ENCODE assay signal across 9 cellular contexts in genomic region chr17:47687748-47688147, GRCh38. TPM values are rescaled to one million over a fixed set of nuclear protein-coding genes. Genes with fewer than 3 reads are reported as not detected.
DNase-seq lines count a peak whose midpoint lies in the region; ATAC-seq and TF ChIP-seq lines count a peak whose summit lies in the region.
"Had no signal": no experiment of that assay in that cellular context is flagged by ENCODE, and none has a peak within 500 bp of the region (broad histone marks: within the 10 kb centered on the region; RNA-seq: fewer than 3 reads in every experiment).

No MANE protein-coding gene starts in this region.

- no peak overlapping the region for H2AK5ac ChIP-seq in mesendoderm (ENCODE audit: low read length)

- no peaks in the 10 kb centered on the region for H3K27me3 ChIP-seq in AG04450 (ENCODE audit: control insufficient read depth, insufficient read depth, low read length)
- no peaks in the 10 kb centered on the region for H3K27me3 ChIP-seq in mesendoderm (ENCODE audit: insufficient read depth, low read length, poor library complexity)

- no peak overlapping the region for H2BK15ac ChIP-seq in mesendoderm (replicated peaks; ENCODE audit: low read depth)

- CTCF ChIA-PET in AG04450 (lab: Charles Lee) (interaction anchor here (0.8 to 1.4 kb wide), 2 partner anchors 10 to 12 kb away, joined by 3 read pairs; no protein-coding TSS in a partner anchor), HEK293 (lab: Yijun Ruan, JAX) (interaction anchor here (0.5 to 3.2 kb wide), 9 partner anchors 11 to 922 kb away, joined by 3 to 41 read pairs (median 4); no protein-coding TSS in a partner anchor)

- POLR2A ChIA-PET in AG04450 (lab: Yijun Ruan, JAX), result interaction anchor here (0.7 kb wide), 1 partner anchor 10 kb away, joined by 3 read pairs; no protein-coding TSS in a partner anchor
- POLR2A ChIA-PET in HEK293 (lab: Yijun Ruan, JAX), result interaction anchor here (0.5 to 1.8 kb wide), 8 partner anchors 9 to 144 kb away, joined by 3 to 8 read pairs (median 4); partner anchors contain the start of genes KPNB1, LRRC46 and MRPL10

- no peak for TF ChIP-seq CTCF in AG04450 (IDR thresholded peaks at IDR 0.05; ENCODE audit: low read depth, low read length)
- TF ChIP-seq CTCF in HEK293 (tag by site-specific recombination; IDR thresholded peaks at IDR 0.05), result no peak

- H3K56ac ChIP-seq in mesendoderm (ENCODE audit: low read length), result no peak overlapping the region

- H3K27ac ChIP-seq in AG04450 (ENCODE audit: low read depth, low read length) (peak overlapping the region; percentile 42), HEK293 (ENCODE audit: extremely low read depth, low read depth, low read length) (no peak overlapping the region), mesendoderm (ENCODE audit: low read depth, low read length) (peak overlapping the region; percentile 3)

- no peak for DNase-seq in AG04450 (ENCODE audit: low read depth, low spot score)
- DNase-seq in astrocyte of the hippocampus (ENCODE audit: low read depth, low spot score), result peak; percentile 36
- DNase-seq in mesendoderm, result peak; percentile 83
- DNase-seq in occipital lobe (lab: John Stamatoyannopoulos, UW), result no peak
- DNase-seq in activated naive CD4-positive, alpha-beta T cell treated with anti-CD3 and anti-CD28 coated beads, Interleukin-2, amount 50 U/mL, for 72 hours (ENCODE audit: low spot score in 2 of 2), result no peak
- no peak for DNase-seq in activated CD4-positive, alpha-beta T cell treated with anti-CD3 and anti-CD28 coated beads for 4 hours
- DNase-seq: stimulated activated CD4-positive, alpha-beta T cell treated with anti-CD3 and anti-CD28 coated beads, Interleukin-1b, Interleukin-23, amount 100 ng/mL, for 48 hours had no signal

- H2BK120ac ChIP-seq in mesendoderm (ENCODE audit: low read depth, low read length), result no peak overlapping the region

- no peak overlapping the region for H3K4me2 ChIP-seq in mesendoderm (ENCODE audit: low read length)

- H3K4me3 ChIP-seq in AG04450 (ENCODE audit: low read depth, low read length) (no peak overlapping the region), HEK293 (ENCODE audit: low read depth, low read length) (no peak overlapping the region), mesendoderm (ENCODE audit: low read length) (no peak overlapping the region)

- no peak for ATAC-seq in activated naive CD4-positive, alpha-beta T cell treated with anti-CD3 and anti-CD28 coated beads, Interleukin-2, amount 50 U/mL, for 72 hours
- ATAC-seq in GM21447 (IDR thresholded peaks at IDR 0.05; ENCODE audit: unreplicated experiment), result no peak

- H2BK5ac ChIP-seq in mesendoderm (ENCODE audit: low read length), result no peak overlapping the region

- peaks cover 5 to 42% of the 10 kb centered on the region in 2 experiments for H3K36me3 ChIP-seq in HEK293 (ENCODE audit: control insufficient read depth in 2 of 2, insufficient read depth in 1 of 2, low read length in 2 of 2)
- peaks cover 4% of the 10 kb centered on the region for H3K36me3 ChIP-seq in mesendoderm (ENCODE audit: control insufficient read depth, insufficient read depth, low read length)

- no peaks in the 10 kb centered on the region for H3K79me2 ChIP-seq in mesendoderm (ENCODE audit: control insufficient read depth, insufficient read depth, low read length)

- WGBS in mesendoderm (ENCODE audit: extremely low coverage, insufficient coverage, low lambda C conversion rate), result no CpG with 5 or more reads among the region's 1 CpG

- H3K79me1 ChIP-seq in mesendoderm (ENCODE audit: low read length), result peaks cover 2% of the 10 kb centered on the region

- H3K4me1 ChIP-seq in HEK293 (ENCODE audit: control insufficient read depth, insufficient read depth, low read length) (peaks cover 3% of the 10 kb centered on the region; the same call in 1 of the 2 replicates), mesendoderm (ENCODE audit: control insufficient read depth, low read depth, low read length) (peaks cover 3% of the 10 kb centered on the region)

- no peak overlapping the region for H3K18ac ChIP-seq in mesendoderm (ENCODE audit: low read length)

- no peak overlapping the region for H3K9ac ChIP-seq in mesendoderm (ENCODE audit: low read length)

- no peak overlapping the region for H3K23ac ChIP-seq in mesendoderm (ENCODE audit: low read length)

- H3K9me3 ChIP-seq in AG04450 (ENCODE audit: control insufficient read depth, insufficient read depth, low read length), result no peaks in the 10 kb centered on the region
- H3K9me3 ChIP-seq in HEK293 (ENCODE audit: control insufficient read depth, insufficient read depth, low read depth, low read length), result no peaks in the 10 kb centered on the region

- H3K9me3 Mint-ChIP-seq in activated naive CD4-positive, alpha-beta T cell treated with anti-CD3 and anti-CD28 coated beads, Interleukin-2, amount 50 U/mL, for 72 hours, result no peaks in the 10 kb centered on the region

- no peak overlapping the region for H4K8ac ChIP-seq in mesendoderm (ENCODE audit: low read depth, low read length)

- H3K36me3 Mint-ChIP-seq in activated naive CD4-positive, alpha-beta T cell treated with anti-CD3 and anti-CD28 coated beads, Interleukin-2, amount 50 U/mL, for 72 hours, result peaks cover 6 to 24% of the 10 kb centered on the region in 2 donors

- no peak overlapping the region for H4K5ac ChIP-seq in mesendoderm (ENCODE audit: low read length)

- H3K27ac Mint-ChIP-seq in activated naive CD4-positive, alpha-beta T cell treated with anti-CD3 and anti-CD28 coated beads, Interleukin-2, amount 50 U/mL, for 72 hours, result peak overlapping the region in 1 of 2 donors; percentile 50

- no peak overlapping the region for H3K4ac ChIP-seq in mesendoderm (ENCODE audit: low read depth, low read length)

TF ChIP-seq in HEK293, 187 proteins besides CTCF, POLR2A, EP300 and RAD21:
- TF ChIP-seq GLIS1 (tag by site-specific recombination; IDR thresholded peaks at IDR 0.05) (0 out of 2 replicates have a peak, but pooled peaks have one; percentile 18), YY1 (tag by site-specific recombination; IDR thresholded peaks at IDR 0.05) (no peak), ZBTB1 (tag by site-specific recombination; IDR thresholded peaks at IDR 0.05) (no peak), ZBTB17 (tag by site-specific recombination; IDR thresholded peaks at IDR 0.05) (peak; percentile 41), ZNF10 (tag by site-specific recombination; IDR thresholded peaks at IDR 0.05) (no peak), ZNF394 (tag by site-specific recombination; IDR thresholded peaks at IDR 0.05; ENCODE audit: borderline replicate concordance) (peak; percentile 64; the same call in 1 of the 2 replicates), ZNF16 (tag by site-specific recombination; IDR thresholded peaks at IDR 0.05; ENCODE audit: low read depth) (no peak)
- TF ChIP-seq, protein P1, sequence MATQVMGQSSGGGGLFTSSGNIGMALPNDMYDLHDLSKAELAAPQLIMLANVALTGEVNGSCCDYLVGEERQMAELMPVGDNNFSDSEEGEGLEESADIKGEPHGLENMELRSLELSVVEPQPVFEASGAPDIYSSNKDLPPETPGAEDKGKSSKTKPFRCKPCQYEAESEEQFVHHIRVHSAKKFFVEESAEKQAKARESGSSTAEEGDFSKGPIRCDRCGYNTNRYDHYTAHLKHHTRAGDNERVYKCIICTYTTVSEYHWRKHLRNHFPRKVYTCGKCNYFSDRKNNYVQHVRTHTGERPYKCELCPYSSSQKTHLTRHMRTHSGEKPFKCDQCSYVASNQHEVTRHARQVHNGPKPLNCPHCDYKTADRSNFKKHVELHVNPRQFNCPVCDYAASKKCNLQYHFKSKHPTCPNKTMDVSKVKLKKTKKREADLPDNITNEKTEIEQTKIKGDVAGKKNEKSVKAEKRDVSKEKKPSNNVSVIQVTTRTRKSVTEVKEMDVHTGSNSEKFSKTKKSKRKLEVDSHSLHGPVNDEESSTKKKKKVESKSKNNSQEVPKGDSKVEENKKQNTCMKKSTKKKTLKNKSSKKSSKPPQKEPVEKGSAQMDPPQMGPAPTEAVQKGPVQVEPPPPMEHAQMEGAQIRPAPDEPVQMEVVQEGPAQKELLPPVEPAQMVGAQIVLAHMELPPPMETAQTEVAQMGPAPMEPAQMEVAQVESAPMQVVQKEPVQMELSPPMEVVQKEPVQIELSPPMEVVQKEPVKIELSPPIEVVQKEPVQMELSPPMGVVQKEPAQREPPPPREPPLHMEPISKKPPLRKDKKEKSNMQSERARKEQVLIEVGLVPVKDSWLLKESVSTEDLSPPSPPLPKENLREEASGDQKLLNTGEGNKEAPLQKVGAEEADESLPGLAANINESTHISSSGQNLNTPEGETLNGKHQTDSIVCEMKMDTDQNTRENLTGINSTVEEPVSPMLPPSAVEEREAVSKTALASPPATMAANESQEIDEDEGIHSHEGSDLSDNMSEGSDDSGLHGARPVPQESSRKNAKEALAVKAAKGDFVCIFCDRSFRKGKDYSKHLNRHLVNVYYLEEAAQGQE (tag by site-specific recombination; IDR thresholded peaks at IDR 0.05), result 0 out of 2 replicates have a peak, but pooled peaks have one; percentile 30

RNA-seq across cellular contexts. Expression of gene TBKBP1, which starts 6.2 kb away (rescaled TPM):
- polyA plus RNA-seq in AG04450 (2011; rRNA removed), result 4.8 and 5.5 TPM in 2 replicates
- polyA minus RNA-seq in AG04450 (2011; rRNA and poly(A)+ RNA removed), result 3.9 and 7.1 TPM in 2 replicates
- 8.1 TPM for polyA plus RNA-seq in mesendoderm (2013, experiment 1 of 2)
- 7.0 TPM for polyA plus RNA-seq in mesendoderm (2013, experiment 2 of 2)
- 11.5 TPM for total RNA-seq in occipital lobe
- 10 to 100 TPM; 15.4 to 21.4 TPM for total RNA-seq in activated naive CD4-positive, alpha-beta T cell treated with anti-CD3 and anti-CD28 coated beads, Interleukin-2, amount 50 U/mL, for 72 hours

RNA-seq across cellular contexts. Expression of gene KPNB1, which starts 38.0 kb away (rescaled TPM):
- 207 and 212 TPM in 2 replicates for polyA plus RNA-seq in AG04450 (2011; rRNA removed)
- polyA minus RNA-seq in AG04450 (2011; rRNA and poly(A)+ RNA removed), result 250 and 270 TPM in 2 replicates
- polyA plus RNA-seq in mesendoderm (2013, experiment 1 of 2), result 345 TPM
- polyA plus RNA-seq in mesendoderm (2013, experiment 2 of 2), result 347 TPM
- total RNA-seq in occipital lobe, result 163 TPM
- 100 to 1,000 TPM; 560 to 601 TPM for total RNA-seq in activated naive CD4-positive, alpha-beta T cell treated with anti-CD3 and anti-CD28 coated beads, Interleukin-2, amount 50 U/mL, for 72 hours

RNA-seq across cellular contexts. Expression of gene TBX21, which starts 45.3 kb away (rescaled TPM):
- not detected in 2 replicates for polyA plus RNA-seq in AG04450 (2011; rRNA removed)
- polyA minus RNA-seq in AG04450 (2011; rRNA and poly(A)+ RNA removed), result not detected in 2 replicates
- 0.01 TPM for polyA plus RNA-seq in mesendoderm (2013, experiment 1 of 2)
- polyA plus RNA-seq in mesendoderm (2013, experiment 2 of 2), result 0.04 TPM
- total RNA-seq in occipital lobe, result not detected
- total RNA-seq in activated naive CD4-positive, alpha-beta T cell treated with anti-CD3 and anti-CD28 coated beads, Interleukin-2, amount 50 U/mL, for 72 hours, result 10 to 100 TPM; 39.6 to 73.5 TPM

Comparison
In these comparisons a context has a peak if more than half of its experiments do, and no peak if none do; other contexts are left out.
1. DNase-seq: peak in astrocyte of the hippocampus (single experiment) and mesendoderm (single experiment); none in AG04450 (single experiment), occipital lobe (single experiment), activated naive CD4-positive, alpha-beta T cell treated with anti-CD3 and anti-CD28 coated beads, Interleukin-2, amount 50 U/mL, for 72 hours (0 of 2) and activated CD4-positive, alpha-beta T cell treated with anti-CD3 and anti-CD28 coated beads for 4 hours (0 of 2).
2. RNA of gene TBX21, which starts 45.3 kb away (total RNA-seq): 39.6 to 73.5 TPM in activated naive CD4-positive, alpha-beta T cell treated with anti-CD3 and anti-CD28 coated beads, Interleukin-2, amount 50 U/mL, for 72 hours; not detected in occipital lobe (single experiment); every median in the first group is over 10 times any median in the second.